11 cellular contexts compared by ENCODE assay signal in the genomic region with DNA sequence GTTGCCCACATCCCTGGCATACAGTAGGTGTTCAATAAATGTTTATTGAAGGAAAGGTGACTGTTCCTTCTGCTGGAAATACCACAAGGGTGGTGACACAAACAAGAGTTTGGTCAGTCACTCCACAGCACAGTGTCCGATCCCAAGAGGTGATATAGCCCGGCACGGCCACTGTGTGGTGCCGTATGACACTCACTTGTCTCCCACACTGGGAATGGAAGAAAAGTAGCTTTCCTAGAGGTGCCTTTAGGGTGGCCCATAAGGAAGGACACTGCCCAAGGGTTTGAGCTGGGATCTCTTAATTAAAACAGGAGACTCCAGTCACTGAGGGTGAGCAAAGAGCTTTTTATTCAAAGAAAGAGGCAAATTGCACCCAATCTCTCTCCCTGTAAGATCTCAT. TPM values are rescaled to one million over a fixed set of nuclear protein-coding genes. Genes with fewer than 3 reads are reported as not detected.
DNase-seq lines count a peak whose midpoint lies in the region; ATAC-seq and TF ChIP-seq lines count a peak whose summit lies in the region.
"Had no signal": no experiment of that assay in that cellular context is flagged by ENCODE, and none has a peak within 500 bp of the region (broad histone marks: within the 10 kb centered on the region; RNA-seq: fewer than 3 reads in every experiment).

No MANE protein-coding gene starts in this region.

- peaks cover 6% of the 10 kb centered on the region for H3K27me3 Mint-ChIP-seq in HFFc6 (ENCODE audit: insufficient read depth)
- no peaks in the 10 kb centered on the region for H3K27me3 Mint-ChIP-seq in mesothelial cell of epicardium (ENCODE audit: low read depth)

- ATAC-seq in GM18498 (IDR thresholded peaks at IDR 0.05; ENCODE audit: unreplicated experiment), result no peak
- ATAC-seq: activated naive CD4-positive, alpha-beta T cell treated with anti-CD3 and anti-CD28 coated beads, Interleukin-2, amount 50 U/mL, for 72 hours had no signal

- H3K27me3 ChIP-seq in kidney epithelial cell (ENCODE audit: control insufficient read depth, insufficient read depth, low read length), result no peaks in the 10 kb centered on the region

- H3K4me3 ChIP-seq in AG09309 (ENCODE audit: control insufficient read depth, low read depth, low read length), result no peak overlapping the region
- H3K4me3 ChIP-seq in astrocyte of the cerebellum (ENCODE audit: low read depth, low read length), result no peak overlapping the region
- H3K4me3 ChIP-seq in kidney epithelial cell (ENCODE audit: low read depth, low read length), result no peak overlapping the region
- H3K4me3 ChIP-seq: SK-N-MC, smooth muscle cell had no signal

- TF ChIP-seq CTCF in AG09309 (IDR thresholded peaks at IDR 0.05; ENCODE audit: control insufficient read depth, insufficient read depth, low read depth, low read length, missing control alignments) (peak; percentile 32), HFFc6 (IDR thresholded peaks at IDR 0.05) (peak; percentile 65), astrocyte of the cerebellum (IDR thresholded peaks at IDR 0.05; ENCODE audit: low read depth, low read length, missing control alignments) (peak; percentile 39), kidney epithelial cell (IDR thresholded peaks at IDR 0.05; ENCODE audit: insufficient read depth, low read length, poor library complexity, severe bottlenecking) (peak; percentile 32), mesothelial cell of epicardium (IDR thresholded peaks at IDR 0.05; ENCODE audit: unreplicated experiment) (no peak)

- in situ Hi-C loops in astrocyte of the cerebellum (cut with HindIII; ENCODE audit: low sequenced_read_pairs), result no loop called here

- H3K9me3 Mint-ChIP-seq in HFFc6, result peaks cover 18% of the 10 kb centered on the region
- peaks cover 5% of the 10 kb centered on the region for H3K9me3 Mint-ChIP-seq in mesothelial cell of epicardium
- H3K9me3 Mint-ChIP-seq: activated naive CD4-positive, alpha-beta T cell treated with anti-CD3 and anti-CD28 coated beads, Interleukin-2, amount 50 U/mL, for 72 hours had no signal

- peaks cover 6% of the 10 kb centered on the region for H3K4me1 Mint-ChIP-seq in HFFc6 (ENCODE audit: low read depth)
- H3K4me1 Mint-ChIP-seq in mesothelial cell of epicardium, result peaks cover 3% of the 10 kb centered on the region

- H3K4me3 Mint-ChIP-seq in HFFc6 (no peak overlapping the region), mesothelial cell of epicardium (no peak overlapping the region)

- H3K27ac Mint-ChIP-seq in HFFc6 (no peak overlapping the region), mesothelial cell of epicardium (no peak overlapping the region)

- H3K36me3 Mint-ChIP-seq in HFFc6 (ENCODE audit: low read depth) (no peaks in the 10 kb centered on the region), mesothelial cell of epicardium (peaks cover 5% of the 10 kb centered on the region)

- DNase-seq in AG09309 (ENCODE audit: low read depth) (no peak), HFFc6 (no peak), astrocyte of the cerebellum (ENCODE audit: low read depth) (no peak), kidney epithelial cell (ENCODE audit: low read depth) (no peak), amniotic stem cell (lab: John Stamatoyannopoulos, UW) (no peak), mesothelial cell of epicardium (ENCODE audit: low spot score in 2 of 2, unreplicated experiment in 2 of 2) (no peak), NCI-H524 treated with DMSO at 0.1 percent for 48 hours (lab: John Stamatoyannopoulos, UW) (no peak)

- no peaks in the 10 kb centered on the region for H3K36me3 ChIP-seq in kidney epithelial cell (ENCODE audit: control insufficient read depth, insufficient read depth, low read length)

RNA-seq across cellular contexts. Expression of a gene that starts 40.5 kb away (rescaled TPM):
- total RNA-seq in HFFc6 (2021; fragmentation: NEBNext Ultra II Directional; extraction: Animal tissue kit (Norgen Biotek cat#: 25700)), result not detected
- total RNA-seq in kidney epithelial cell (not detected in 2 replicates), mesothelial cell of epicardium (0.09 TPM in 1 of 3 replicates, not detected in the others)
- total RNA-seq: activated naive CD4-positive, alpha-beta T cell treated with anti-CD3 and anti-CD28 coated beads, Interleukin-2, amount 50 U/mL, for 72 hours; smooth muscle cell had no signal

RNA-seq across cellular contexts. Expression of a gene that starts 53.2 kb away (rescaled TPM):
- total RNA-seq in HFFc6 (2021; fragmentation: NEBNext Ultra II Directional; extraction: Animal tissue kit (Norgen Biotek cat#: 25700)), result 10 to 100 TPM; 13.9 to 19.9 (median 16.7) TPM
- total RNA-seq in kidney epithelial cell, result 12.9 and 17.2 TPM in 2 replicates
- total RNA-seq in mesothelial cell of epicardium, result 17.7 to 20.2 TPM (median 18.8 TPM) in 3 replicates
